Comparison of ENCODE assay signal across 27 cellular contexts in genomic region chr12:107384645-107385044, GRCh38.
A peak's percentile ranks its signal among the peaks of the same experiment; 100 is the strongest.
DNase-seq lines count a peak whose midpoint lies in the region; ATAC-seq, FAIRE-seq and TF ChIP-seq lines count a peak whose summit lies in the region.
"Had no signal": no experiment of that assay in that cellular context is flagged by ENCODE, and none has a peak within 500 bp of the region (broad histone marks: within the 10 kb centered on the region; RNA-seq: fewer than 3 reads in every experiment).

No MANE protein-coding gene starts in this region.

- H3F3A ChIP-seq in neural progenitor cell (ENCODE audit: low read depth) = no peaks in the 10 kb centered on the region

- H3K4me2 ChIP-seq in HepG2 (ENCODE audit: low read depth, low read length) (no peak overlapping the region), K562 (ENCODE audit: insufficient read depth, low read length) (no peak overlapping the region), neural progenitor cell (no peak overlapping the region)
- H3K4me2 ChIP-seq: PC-9 had no signal

- peaks cover 3% of the 10 kb centered on the region for H3K27me3 Mint-ChIP-seq in neural progenitor cell (ENCODE audit: insufficient read depth, low read depth)
- H3K27me3 Mint-ChIP-seq: IgD-negative memory B cell, T-cell had no signal

- POLR2A ChIA-PET in HepG2 (lab: Yijun Ruan, JAX) (no interaction called here), K562 (lab: Yijun Ruan, JAX) (interaction anchor here (0.8 kb wide), 1 partner anchor 10 kb away, joined by 3 read pairs; no protein-coding TSS in a partner anchor)

- H3K36me3 Mint-ChIP-seq in neural progenitor cell = no peaks in the 10 kb centered on the region
- H3K36me3 Mint-ChIP-seq: CD14-positive monocyte; CD8-positive, alpha-beta memory T cell; IgD-negative memory B cell; T-cell had no signal

- in situ Hi-C loops in HepG2 (cut with HindIII; ENCODE audit: extremely low pct_ligation_motif_present, low pct_unique_long_range_greater_than_20kb) (no loop called here), K562 (cut with MboI) (no loop called here)

- TF ChIP-seq CTCF in HepG2 (CRISPR knock-in tag; IDR thresholded peaks at IDR 0.05) (no peak), right lobe of liver (IDR thresholded peaks at IDR 0.05) (no peak), K562 (IDR thresholded peaks at IDR 0.05 in 2 of 3, conservative IDR thresholded peaks at IDR 0.05 in 1 of 3; ENCODE audit: insufficient read depth in 2 of 3, low read depth in 1 of 3, low read length in 3 of 3) (no peak), neural progenitor cell (IDR thresholded peaks at IDR 0.05) (no peak)

- no peak overlapping the region for H3K4me3 Mint-ChIP-seq in neural progenitor cell
- H3K4me3 Mint-ChIP-seq: CD14-positive monocyte; CD8-positive, alpha-beta memory T cell; IgD-negative memory B cell; T-cell had no signal

- CTCF ChIA-PET in HepG2 (lab: Yijun Ruan, JAX; ENCODE audit: low intra/inter-chr PET ratio, low total read pairs) (no interaction called here), K562 (lab: Yijun Ruan, JAX; ENCODE audit: low intra/inter-chr PET ratio) (no interaction called here)

- no peak overlapping the region for H3K27ac Mint-ChIP-seq in neural progenitor cell
- H3K27ac Mint-ChIP-seq: CD14-positive monocyte, T-cell had no signal

- DNase-seq in NCI-H1417 (lab: John Stamatoyannopoulos, UW) (peak in 2 of 3 experiments; percentile 42 to 59), NCI-H1417 treated with DMSO at 0.1 percent for 48 hours (lab: John Stamatoyannopoulos, UW) (no peak), HepG2 (ENCODE audit: low spot score) (no peak), right lobe of liver (no peak), K562 (ENCODE audit: extremely low read depth in 1 of 4, low spot score in 3 of 4) (no peak), neural progenitor cell (ENCODE audit: low spot score) (no peak), posterior vena cava (ENCODE audit: low spot score) (no peak), DMS53 (lab: John Stamatoyannopoulos, UW) (no peak)
- DNase-seq: ACHN; BE2C; Calu3; CD8-positive, alpha-beta memory T cell; DMS153; H7; NCI-H1048; NCI-H1436; NCI-H1930; NCI-H226; NCI-H510A; NCI-H774; NK-92 treated with Interleukin-12 subunit alpha and Interleukin-12 subunit beta, amount 100 ng/mL, for 24 hours; PC-9; SHP77; T-cell had no signal

- peaks cover 25% of the 10 kb centered on the region for H3K4me1 Mint-ChIP-seq in neural progenitor cell

- FAIRE-seq in HepG2 (lab: Jason Lieb, UNC) (no peak), K562 (lab: Jason Lieb, UNC) (no peak)

- H3K27me3 ChIP-seq in HepG2 (ENCODE audit: control insufficient read depth in 1 of 2, insufficient read depth in 2 of 2, low read length in 2 of 2) = no peaks in the 10 kb centered on the region
- no peaks in the 10 kb centered on the region for H3K27me3 ChIP-seq in right lobe of liver
- no peaks in the 10 kb centered on the region; a peak in 1 of 5 replicates for H3K27me3 ChIP-seq in K562 (ENCODE audit: control insufficient read depth in 2 of 2, insufficient read depth in 2 of 2, low read length in 2 of 2)
- H3K27me3 ChIP-seq in neural progenitor cell = no peaks in the 10 kb centered on the region
- H3K27me3 ChIP-seq: BE2C had no signal

- no peak for TF ChIP-seq POLR2A in HepG2 (IDR thresholded peaks at IDR 0.05; ENCODE audit: insufficient read depth in 1 of 2, low read depth in 2 of 2, low read length in 2 of 2)
- TF ChIP-seq POLR2A in right lobe of liver (IDR thresholded peaks at IDR 0.05) = no peak
- TF ChIP-seq POLR2A in K562 (conservative IDR thresholded peaks at IDR 0.05) = no peak

- no peaks in the 10 kb centered on the region for H3K9me1 ChIP-seq in K562 (ENCODE audit: control insufficient read depth, insufficient read depth, low read length)

- peaks cover 2% of the 10 kb centered on the region for H3K9me3 Mint-ChIP-seq in neural progenitor cell
- H3K9me3 Mint-ChIP-seq: IgD-negative memory B cell, T-cell had no signal

- no peak overlapping the region for H3K27ac ChIP-seq in HepG2 (ENCODE audit: extremely low read length, insufficient read depth, low read length)
- no peak overlapping the region for H3K27ac ChIP-seq in right lobe of liver
- no peak overlapping the region for H3K27ac ChIP-seq in K562 (ENCODE audit: extremely low read depth, low read depth, low read length)
- H3K27ac ChIP-seq in neural progenitor cell = no peak overlapping the region
- H3K27ac ChIP-seq: 22Rv1, PC-9 had no signal

- H3K9me3 ChIP-seq in HepG2 (ENCODE audit: low read length) (peaks cover 6% of the 10 kb centered on the region; the same call in 1 of the 2 replicates), right lobe of liver (no peaks in the 10 kb centered on the region), K562 (replicated peaks; ENCODE audit: control insufficient read depth, insufficient read depth, low read depth, low read length) (no peaks in the 10 kb centered on the region), neural progenitor cell (ENCODE audit: low read depth) (no peaks in the 10 kb centered on the region)
- H3K9me3 ChIP-seq: BE2C had no signal

- TF ChIP-seq RAD21 in HepG2 (CRISPR knock-in tag; IDR thresholded peaks at IDR 0.05) = no peak
- TF ChIP-seq RAD21 in K562 (CRISPR knock-in tag; conservative IDR thresholded peaks at IDR 0.05 in 1 of 2, IDR thresholded peaks at IDR 0.05 in 1 of 2) = no peak

- H3K79me2 ChIP-seq in HepG2 (ENCODE audit: insufficient read depth, low read length) (peaks cover 6% of the 10 kb centered on the region), K562 (ENCODE audit: control insufficient read depth, insufficient read depth, low read length) (no peaks in the 10 kb centered on the region), neural progenitor cell (ENCODE audit: low read depth) (no peaks in the 10 kb centered on the region)

- H3K36me3 ChIP-seq in HepG2 (replicated peaks in 1 of 2; ENCODE audit: control insufficient read depth in 1 of 2, insufficient read depth in 2 of 2, low read length in 2 of 2) = no peaks in the 10 kb centered on the region
- H3K36me3 ChIP-seq in right lobe of liver = no peaks in the 10 kb centered on the region
- no peaks in the 10 kb centered on the region for H3K36me3 ChIP-seq in K562 (ENCODE audit: control insufficient read depth, insufficient read depth, low read length)
- no peaks in the 10 kb centered on the region for H3K36me3 ChIP-seq in neural progenitor cell
- H3K36me3 ChIP-seq: BE2C had no signal

- H3K4me3 ChIP-seq in HepG2 (replicated peaks in 1 of 3; ENCODE audit: insufficient read depth in 1 of 3, low read depth in 2 of 3, low read length in 3 of 3) (no peak overlapping the region), right lobe of liver (no peak overlapping the region), K562 (no peak overlapping the region), neural progenitor cell (no peak overlapping the region)
- H3K4me3 ChIP-seq: PC-9 had no signal

- ATAC-seq in HepG2 = no peak
- ATAC-seq in right lobe of liver = no peak
- ATAC-seq in K562 = no peak
- ATAC-seq: T-cell had no signal

- H3K4me1 ChIP-seq in HepG2 (ENCODE audit: insufficient read depth, low read length) = peaks cover 23% of the 10 kb centered on the region
- peaks cover 0 to 6% (median 0%) of the 10 kb centered on the region in 4 donors for H3K4me1 ChIP-seq in right lobe of liver
- H3K4me1 ChIP-seq in K562 (replicated peaks in 1 of 2; ENCODE audit: control insufficient read depth in 2 of 2, insufficient read depth in 2 of 2, low read length in 2 of 2) = no peaks in the 10 kb centered on the region
- H3K4me1 ChIP-seq in neural progenitor cell = peaks cover 9% of the 10 kb centered on the region
- H3K4me1 ChIP-seq: BE2C had no signal

- intact Hi-C loops in HepG2 (cut with micrococcal nuclease; ENCODE audit: unreplicated experiment) = no loop called here
- intact Hi-C loops in right lobe of liver (cut with DNase I) = no loop called here
- intact Hi-C loops in K562 (cut with micrococcal nuclease) = no loop called here
- intact Hi-C loops in posterior vena cava (cut with DNase I) = no loop called here

- BruUV-seq in HepG2 (replicated peaks; lab: Mats Ljungman, UMichigan) (no TSS peak), K562 (replicated peaks; lab: Mats Ljungman, UMichigan) (no TSS peak)

- TF ChIP-seq EP300 in HepG2 (IDR thresholded peaks at IDR 0.05; ENCODE audit: low read depth in 2 of 2, low read length in 2 of 2) (no peak), HepG2 (CRISPR knock-in tag; IDR thresholded peaks at IDR 0.05; ENCODE audit: borderline replicate concordance) (no peak), K562 (IDR thresholded peaks at IDR 0.05; ENCODE audit: low read length) (no peak)

- no peak overlapping the region for H3K9ac ChIP-seq in HepG2 (ENCODE audit: insufficient read depth, low read depth, low read length)
- H3K9ac ChIP-seq in K562 (ENCODE audit: insufficient read depth in 1 of 2, low read depth in 2 of 2, low read length in 2 of 2) = no peak overlapping the region
- H3K9ac ChIP-seq in neural progenitor cell = no peak overlapping the region

- H2AFZ ChIP-seq in HepG2 (ENCODE audit: low read length) = no peak overlapping the region
- no peak overlapping the region for H2AFZ ChIP-seq in K562 (ENCODE audit: low read depth, low read length)
- H2AFZ ChIP-seq in neural progenitor cell (replicated peaks) = no peak overlapping the region
- H2AFZ ChIP-seq: PC-9 had no signal

- 65% methylated on average over 4 of the region's 6 CpGs for WGBS in HepG2 (ENCODE audit: low lambda C conversion rate)
- 86% methylated on average over 1 of the region's 6 CpGs for WGBS in right lobe of liver (ENCODE audit: insufficient coverage, low coverage, low lambda C conversion rate, missing lambda C conversion rate)
- WGBS in K562 (ENCODE audit: insufficient coverage, low coverage, missing lambda C conversion rate) = 2% methylated on average over 6 of the region's 6 CpGs

- H4K20me1 ChIP-seq in HepG2 (ENCODE audit: insufficient read depth, low read length) = no peaks in the 10 kb centered on the region
- no peaks in the 10 kb centered on the region for H4K20me1 ChIP-seq in K562 (replicated peaks; ENCODE audit: control insufficient read depth, insufficient read depth, low read length)
- H4K20me1 ChIP-seq in neural progenitor cell (ENCODE audit: low read depth) = no peaks in the 10 kb centered on the region

TF ChIP-seq in HepG2, 621 proteins besides CTCF, POLR2A, EP300 and RAD21:
- TF ChIP-seq MAFK (conservative IDR thresholded peaks at IDR 0.05 in 1 of 2, IDR thresholded peaks at IDR 0.05 in 1 of 2; ENCODE audit: low read length in 2 of 2) (peak; percentile 72 to 81), MAFF (IDR thresholded peaks at IDR 0.05; ENCODE audit: low read depth, low read length) (peak; percentile 68), ZNF747 (CRISPR knock-in tag; IDR thresholded peaks at IDR 0.05; ENCODE audit: borderline replicate concordance) (no peak)
TF ChIP-seq in HepG2: peak in this region for 2.

TF ChIP-seq in K562, 482 proteins besides CTCF, POLR2A, EP300 and RAD21 (continues in another document):
- TF ChIP-seq MBD2 (IDR thresholded peaks at IDR 0.05; ENCODE audit: borderline replicate concordance, low read depth) = no peak
- no peak for TF ChIP-seq ATF1 (CRISPR knock-in tag; IDR thresholded peaks at IDR 0.05)
- no peak for TF ChIP-seq ATF1 (tag; IDR thresholded peaks at IDR 0.05)

Comparison
In these comparisons a context has a peak if more than half of its experiments do, and no peak if none do; other contexts are left out.
1. DNase-seq: peak in NCI-H1417 (2 of 3); none in NCI-H1417 treated with DMSO at 0.1 percent for 48 hours (single experiment), HepG2 (single experiment), right lobe of liver (0 of 3), K562 (0 of 4), neural progenitor cell (single experiment), posterior vena cava (single experiment) and DMS53 (single experiment).